ENCODE assay signal across 6 cellular contexts in genomic region chr9:1875251-1875851, GRCh38.
"Had no signal": no experiment of that assay in that cellular context is flagged by ENCODE, and none has a peak within 500 bp of the region (broad histone marks: within the 10 kb centered on the region; RNA-seq: fewer than 3 reads in every experiment).

No MANE protein-coding gene starts in this region.

- ATAC-seq: gastrocnemius medialis, left lung had no signal

- H3K4me1 ChIP-seq: colonic mucosa, gastrocnemius medialis, left lung, tibial artery, uterus had no signal

- DNase-seq: colonic mucosa; effector CD4-positive, alpha-beta T cell; gastrocnemius medialis; left lung; tibial artery; uterus had no signal

- H3K4me3 ChIP-seq: colonic mucosa, gastrocnemius medialis, left lung, tibial artery, uterus had no signal

- H3K27me3 ChIP-seq: colonic mucosa, gastrocnemius medialis, left lung, tibial artery, uterus had no signal

- H3K9me3 ChIP-seq: colonic mucosa, gastrocnemius medialis, left lung, tibial artery, uterus had no signal

- H3K27ac ChIP-seq: colonic mucosa, gastrocnemius medialis, left lung, tibial artery, uterus had no signal

- H3K36me3 ChIP-seq: colonic mucosa, gastrocnemius medialis, left lung, tibial artery, uterus had no signal
